In the genomic region with DNA sequence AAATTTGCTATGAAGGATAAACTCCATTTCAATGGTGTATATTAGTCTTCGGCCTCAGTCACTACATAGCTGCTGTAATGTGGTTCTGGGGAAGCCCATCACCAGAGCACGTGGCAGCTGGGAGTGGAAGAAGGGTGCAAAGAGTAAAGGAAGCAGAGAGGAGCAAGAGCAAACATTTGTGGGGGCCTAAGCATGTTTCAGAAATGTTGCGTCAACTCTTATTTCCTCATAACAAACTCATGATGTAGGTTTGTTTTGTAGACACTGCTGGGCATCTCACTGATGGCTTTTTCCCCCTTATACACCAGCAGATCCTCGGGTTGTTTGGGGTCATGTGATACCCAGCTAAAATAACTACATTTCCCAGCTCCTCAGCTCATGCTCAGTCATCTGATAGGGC, we compare ENCODE assay signal across 7 cellular contexts. TPM values are rescaled to one million over a fixed set of nuclear protein-coding genes. Genes with fewer than 3 reads are reported as not detected.
"Had no signal": no experiment of that assay in that cellular context is flagged by ENCODE, and none has a peak within 500 bp of the region (broad histone marks: within the 10 kb centered on the region; RNA-seq: fewer than 3 reads in every experiment).

No MANE protein-coding gene starts in this region.

- H3K27ac ChIP-seq: HL-60 had no signal

- H3K4me3 ChIP-seq: K562 had no signal

- H3K4me3 Mint-ChIP-seq: IgD-negative memory B cell had no signal

- H3K36me3 Mint-ChIP-seq: IgD-negative memory B cell had no signal

- H3K27ac Mint-ChIP-seq: IgD-negative memory B cell had no signal

- H3K4me1 Mint-ChIP-seq: IgD-negative memory B cell had no signal

- FAIRE-seq: HTR-8/SVneo, K562 had no signal

- ATAC-seq: K562 had no signal

- H3K27me3 Mint-ChIP-seq: IgD-negative memory B cell had no signal

- DNase-seq: IMR-90, KBM-7 had no signal

RNA-seq across cellular contexts. Expression of gene DOK5, which starts 37.3 kb away (rescaled TPM):
- total RNA-seq: HT-29, K562 had no signal
- polyA plus RNA-seq: IgD-negative memory B cell, K562 had no signal
